Comparison of ENCODE assay signal across 7 cellular contexts in the genomic region with DNA sequence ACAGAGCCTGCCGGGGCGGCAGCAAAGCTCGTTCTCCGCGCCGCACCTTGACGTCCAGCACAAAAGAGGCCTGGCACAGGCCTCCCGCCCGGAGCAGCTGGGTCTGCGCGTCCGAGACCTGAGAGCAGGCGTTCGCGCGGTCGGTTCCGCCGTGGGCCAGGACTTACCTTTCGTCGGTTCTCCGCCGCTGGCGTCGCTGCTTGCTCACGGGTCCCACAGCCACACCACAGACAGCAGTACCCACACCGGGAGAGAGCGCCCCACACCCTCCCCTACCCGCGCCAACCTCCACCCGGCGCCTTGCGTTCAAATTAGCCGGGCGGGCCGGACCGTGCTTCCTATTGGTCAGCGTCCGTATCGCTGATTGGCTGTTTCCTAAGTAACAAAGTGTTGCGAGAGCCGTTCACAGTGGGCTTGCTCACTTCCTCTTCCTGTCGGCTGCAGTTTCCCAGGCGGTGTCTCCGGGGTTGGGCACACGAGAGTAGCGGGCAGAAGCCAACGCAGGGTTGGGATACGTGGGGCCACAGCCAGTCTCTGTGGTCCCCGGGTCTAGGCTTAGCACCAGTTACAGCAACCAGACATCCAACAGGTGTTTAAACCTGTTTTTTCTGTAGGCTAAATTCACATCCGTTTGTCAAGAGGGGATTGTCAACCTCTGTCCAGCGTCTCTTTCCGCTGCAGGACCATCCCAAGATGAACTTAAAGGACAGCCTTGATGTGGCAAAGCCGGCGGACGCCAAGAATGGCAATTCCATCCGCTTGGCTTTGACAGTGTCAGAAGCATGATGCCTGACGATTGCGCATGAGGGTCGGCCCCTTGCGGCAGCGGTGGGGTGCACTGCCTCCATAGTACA.
DNase-seq lines count a peak whose midpoint lies in the region; ATAC-seq and TF ChIP-seq lines count a peak whose summit lies in the region.

A gene (minus strand): TSS at position 313 of the 854 bp plus-strand sequence. CDS start 11,429 bp downstream, outside the sequence.

- no peak for TF ChIP-seq CTCF in retinal pigment epithelial cell (conservative IDR thresholded peaks at IDR 0.05; ENCODE audit: low read depth, low read length)

- DNase-seq in NCI-H2081 treated with DMSO at 0.1 percent for 48 hours (lab: John Stamatoyannopoulos, UW): peak; percentile 88
- DNase-seq in T1000 (lab: John Stamatoyannopoulos, UW): peak; percentile 78
- DNase-seq in astrocyte of the hippocampus (ENCODE audit: low read depth, low spot score): peak; percentile 96
- peak; percentile 80 to 89 for DNase-seq in hippocampal formation (lab: John Stamatoyannopoulos, UW)
- peak; percentile 78 for DNase-seq in retinal pigment epithelial cell (ENCODE audit: low read depth)

- ATAC-seq in GM18508 (IDR thresholded peaks at IDR 0.05; ENCODE audit: insufficient read depth, unreplicated experiment) (peak; percentile 82), HG02981 (IDR thresholded peaks at IDR 0.05; ENCODE audit: unreplicated experiment) (peak; percentile 94)

- H3K4me3 ChIP-seq in retinal pigment epithelial cell (ENCODE audit: low read length): peak within 1 kb of the TSS; percentile 92

Comparison
In these comparisons a context has a peak if more than half of its experiments do, and no peak if none do; other contexts are left out.
1. Peak in every context shown above with its lines: DNase-seq, ATAC-seq and H3K4me3 ChIP-seq.